In the genomic region with DNA sequence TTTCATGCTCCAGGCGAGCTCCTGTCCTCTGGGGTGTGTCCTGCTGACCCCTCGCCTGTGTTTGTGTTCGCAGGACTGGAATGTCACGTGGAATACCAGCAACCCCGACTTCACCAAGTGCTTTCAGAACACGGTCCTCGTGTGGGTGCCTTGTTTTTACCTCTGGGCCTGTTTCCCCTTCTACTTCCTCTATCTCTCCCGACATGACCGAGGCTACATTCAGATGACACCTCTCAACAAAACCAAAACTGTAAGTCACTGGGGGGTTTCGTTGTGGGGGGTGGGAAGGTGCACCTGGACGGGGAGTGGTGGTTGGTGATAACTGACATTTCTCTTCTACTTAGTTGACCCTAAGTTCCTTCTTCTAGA, we compare ENCODE assay signal across 9 cellular contexts. TPM values are rescaled to one million over a fixed set of nuclear protein-coding genes. Genes with fewer than 3 reads are reported as not detected.
DNase-seq lines count a peak whose midpoint lies in the region; ATAC-seq lines count a peak whose summit lies in the region.
"Had no signal": no experiment of that assay in that cellular context is flagged by ENCODE, and none has a peak within 500 bp of the region (broad histone marks: within the 10 kb centered on the region; RNA-seq: fewer than 3 reads in every experiment).

No MANE protein-coding gene starts in this region.

- no peaks in the 10 kb centered on the region for H3K27me3 Mint-ChIP-seq in naive thymus-derived CD8-positive, alpha-beta T cell

- peaks cover 0 to 49% (median 12%) of the 10 kb centered on the region in 3 donors for H3K36me3 Mint-ChIP-seq in naive thymus-derived CD8-positive, alpha-beta T cell

- DNase-seq in Kasumi-1 (lab: John Stamatoyannopoulos, UW) (peak; percentile 29 to 35), glomerular visceral epithelial cell (ENCODE audit: extremely low spot score) (no peak), SHP77 (lab: John Stamatoyannopoulos, UW) (no peak), activated gamma-delta T cell (lab: John Stamatoyannopoulos, UW) (no peak), HuH-7 (ENCODE audit: low spot score) (no peak)
- DNase-seq in naive thymus-derived CD8-positive, alpha-beta T cell, result no peak
- DNase-seq: T1000 had no signal

- peak overlapping the region; percentile 75 to 91 (median 88) for H3K27ac Mint-ChIP-seq in naive thymus-derived CD8-positive, alpha-beta T cell

- POLR2A ChIA-PET in naive thymus-derived CD8-positive, alpha-beta T cell (lab: Charles Lee), result no interaction called here

- peak; percentile 67 for ATAC-seq in GM18517 (IDR thresholded peaks at IDR 0.05; ENCODE audit: unreplicated experiment)
- peak; percentile 60 for ATAC-seq in GM21737 (IDR thresholded peaks at IDR 0.05; ENCODE audit: unreplicated experiment)
- peak in 1 of 2 donors; percentile 24 for ATAC-seq in naive thymus-derived CD8-positive, alpha-beta T cell

- peaks cover 0 to 2% (median 0%) of the 10 kb centered on the region in 9 donors for H3K9me3 Mint-ChIP-seq in naive thymus-derived CD8-positive, alpha-beta T cell

- peak overlapping the region in 5 of 10 donors; percentile 1 to 73 (median 42) for H3K4me3 Mint-ChIP-seq in naive thymus-derived CD8-positive, alpha-beta T cell

- peaks cover 21 to 36% (median 25%) of the 10 kb centered on the region in 4 donors for H3K4me1 Mint-ChIP-seq in naive thymus-derived CD8-positive, alpha-beta T cell

RNA-seq across cellular contexts. Expression of gene ABCC1, which starts 58.3 kb away (rescaled TPM):
- 10 to 100 TPM; 66.7 to 68.6 TPM for total RNA-seq in naive thymus-derived CD8-positive, alpha-beta T cell
- polyA plus RNA-seq in naive thymus-derived CD8-positive, alpha-beta T cell, result 1 to 10 TPM; 3.7 to 9.0 (median 4.3) TPM

Comparison
In these comparisons a context has a peak if more than half of its experiments do, and no peak if none do; other contexts are left out.
1. DNase-seq: peak in Kasumi-1 (2 of 2); none in naive thymus-derived CD8-positive, alpha-beta T cell (0 of 10), glomerular visceral epithelial cell (single experiment), SHP77 (0 of 2), activated gamma-delta T cell (single experiment) and HuH-7 (single experiment).